In the genomic region with DNA sequence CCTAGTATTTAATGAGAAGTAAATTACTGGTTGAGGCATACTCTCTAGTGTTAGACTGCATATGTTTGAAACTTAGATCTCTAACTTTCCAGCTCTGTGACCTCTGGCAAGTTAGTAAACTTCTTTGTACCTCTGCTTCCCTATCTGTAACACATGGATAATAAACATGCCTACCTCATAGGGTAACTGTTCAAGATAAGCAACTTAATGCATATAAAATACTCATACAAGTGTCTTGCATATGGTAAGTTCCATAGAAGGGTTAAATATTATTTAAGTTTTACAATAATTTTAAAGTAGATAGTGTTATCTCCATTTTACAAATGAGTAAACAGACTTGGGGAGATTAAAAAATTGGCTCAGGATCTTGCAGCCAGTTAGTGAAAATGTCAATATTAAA, we compare ENCODE assay signal across 24 cellular contexts. TPM values are rescaled to one million over a fixed set of nuclear protein-coding genes. Genes with fewer than 3 reads are reported as not detected.
"Had no signal": no experiment of that assay in that cellular context is flagged by ENCODE, and none has a peak within 500 bp of the region (broad histone marks: within the 10 kb centered on the region; RNA-seq: fewer than 3 reads in every experiment).

No MANE protein-coding gene starts in this region.

- H3K9me3 ChIP-seq: Peyer's patch had no signal

- ATAC-seq: activated T-helper 17 cell treated with anti-CD3 and anti-CD28 coated beads, Interleukin-2, amount 50 U/mL, for 72 hours had no signal

- H3K27me3 ChIP-seq: Peyer's patch had no signal

- DNase-seq: activated B cell treated with CpG ODN at 0.5 μM for 24 hours; activated CD4-positive, alpha-beta memory T cell treated with anti-CD3 and anti-CD28 coated beads for 36 hours; activated CD4-positive, alpha-beta T cell treated with anti-CD3 and anti-CD28 coated beads for 1 hour; activated CD4-positive, alpha-beta T cell treated with anti-CD3 and anti-CD28 coated beads, Interleukin-2, amount 10 ng/mL, durations not matched to agents 24 days and 14 days; activated CD8-positive, alpha-beta memory T cell treated with anti-CD3 and anti-CD28 coated beads for 24 hours; activated gamma-delta T cell; activated naive CD4-positive, alpha-beta T cell treated with anti-CD3 and anti-CD28 coated beads for 36 hours; activated T-cell treated with anti-CD3 and anti-CD28 coated beads, Interleukin-2, amount 50 U/mL, for 48 hours; amygdala; KG1; MV-4-11; NCI-H1092 treated with DMSO at 0.1 percent for 48 hours; NCI-H1417 treated with DMSO at 0.1 percent for 48 hours; NCI-H1694; NCI-H2029; NCI-H345; NCI-H510A; NCI-H526 treated with DMSO at 0.1 percent for 48 hours; NCI-H82; Peyer's patch; SHP77 treated with DMSO at 0.1 percent for 48 hours; T-helper 9 cell had no signal

- H3K27ac ChIP-seq: Peyer's patch, RWPE1 had no signal

- H3K4me3 ChIP-seq: Peyer's patch had no signal

- H3K36me3 ChIP-seq: Peyer's patch had no signal

RNA-seq across cellular contexts. Expression of gene CD36, which starts 30.1 kb away (rescaled TPM):
- total RNA-seq: activated CD4-positive, alpha-beta memory T cell treated with anti-CD3 and anti-CD28 coated beads for 36 hours; activated CD4-positive, alpha-beta T cell treated with anti-CD3 and anti-CD28 coated beads, Interleukin-2, amount 10 ng/mL, durations not matched to agents 24 days and 14 days; activated naive CD4-positive, alpha-beta T cell treated with anti-CD3 and anti-CD28 coated beads for 36 hours; activated T-helper 17 cell treated with anti-CD3 and anti-CD28 coated beads, Interleukin-2, amount 50 U/mL, for 72 hours had no signal
